In genomic region chr16:89246903-89247733, GRCh38 we compare ENCODE assay signal across 8 cellular contexts. TPM values are rescaled to one million over a fixed set of nuclear protein-coding genes. Genes with fewer than 3 reads are reported as not detected.
DNase-seq lines count a peak whose midpoint lies in the region; ATAC-seq lines count a peak whose summit lies in the region.

No MANE protein-coding gene starts in this region.

- CTCF ChIA-PET in activated naive CD4-positive, alpha-beta T cell treated with anti-CD3 and anti-CD28 coated beads, Interleukin-2, amount 10 ng/mL, durations not matched to agents 7 days and 5 days (lab: Charles Lee) = interaction anchor here (0.9 kb wide), 1 partner anchor 42 kb away, joined by 3 read pairs; no protein-coding TSS in a partner anchor

- H3K9me3 ChIP-seq in BLaER1 treated with 17β-estradiol and CSF1 and Interleukin-3, amounts not matched to agents 10 nM and 100 nM (replicated peaks in 1 of 11) = peaks cover 27 to 35% (median 30%) of the 10 kb centered on the region in 11 experiments
- H3K9me3 ChIP-seq in HUES6 (ENCODE audit: control insufficient read depth, insufficient read depth, low read depth, low read length) (peaks cover 7% of the 10 kb centered on the region; the same call in 1 of the 2 replicates), SJCRH30 (replicated peaks) (no peaks in the 10 kb centered on the region), subcutaneous abdominal adipose tissue (ENCODE audit: control insufficient read depth in 5 of 5, low read length in 5 of 5) (peaks cover 0 to 8% (median 0%) of the 10 kb centered on the region in 5 donors)

- H3K36me3 ChIP-seq in BLaER1 treated with 17β-estradiol and CSF1 and Interleukin-3, amounts not matched to agents 10 nM and 100 nM = peaks cover 0 to 7% (median 0%) of the 10 kb centered on the region in 11 experiments; a peak in 2 of 22 replicates
- no peaks in the 10 kb centered on the region for H3K36me3 ChIP-seq in HUES6 (ENCODE audit: control insufficient read depth, insufficient read depth, low read length)
- no peaks in the 10 kb centered on the region for H3K36me3 ChIP-seq in SJCRH30
- H3K36me3 ChIP-seq in subcutaneous abdominal adipose tissue (ENCODE audit: control insufficient read depth in 5 of 5, insufficient read depth in 5 of 5, low read length in 5 of 5) = no peaks in the 10 kb centered on the region

- H3K4me3 Mint-ChIP-seq in activated naive CD4-positive, alpha-beta T cell treated with anti-CD3 and anti-CD28 coated beads, Interleukin-2, amount 10 ng/mL, durations not matched to agents 7 days and 5 days = peak overlapping the region; percentile 70

- peaks cover 7% of the 10 kb centered on the region for H3K27me3 Mint-ChIP-seq in activated naive CD4-positive, alpha-beta T cell treated with anti-CD3 and anti-CD28 coated beads, Interleukin-2, amount 10 ng/mL, durations not matched to agents 7 days and 5 days

- peaks cover 27% of the 10 kb centered on the region for H3K4me1 Mint-ChIP-seq in activated naive CD4-positive, alpha-beta T cell treated with anti-CD3 and anti-CD28 coated beads, Interleukin-2, amount 10 ng/mL, durations not matched to agents 7 days and 5 days

- H3K4me1 ChIP-seq in BLaER1 treated with 17β-estradiol and CSF1 and Interleukin-3, amounts not matched to agents 10 nM and 100 nM = peaks cover 5 to 26% (median 12%) of the 10 kb centered on the region in 10 experiments; a peak in 19 of 20 replicates
- no peaks in the 10 kb centered on the region for H3K4me1 ChIP-seq in HUES6 (ENCODE audit: control insufficient read depth, insufficient read depth, low read length)
- H3K4me1 ChIP-seq in SJCRH30 = peaks cover 9% of the 10 kb centered on the region
- peaks cover 0 to 16% (median 9%) of the 10 kb centered on the region in 5 donors for H3K4me1 ChIP-seq in subcutaneous abdominal adipose tissue (ENCODE audit: control insufficient read depth in 5 of 5, insufficient read depth in 5 of 5, low read length in 5 of 5)

- H3K9me3 Mint-ChIP-seq in activated naive CD4-positive, alpha-beta T cell treated with anti-CD3 and anti-CD28 coated beads, Interleukin-2, amount 10 ng/mL, durations not matched to agents 7 days and 5 days = peaks cover 10% of the 10 kb centered on the region

- peak; percentile 78 for ATAC-seq in GM19438 (IDR thresholded peaks at IDR 0.05; ENCODE audit: low read depth, unreplicated experiment)

- peak; percentile 77 to 80 for DNase-seq in SJCRH30
- peak; percentile 95 for DNase-seq in activated naive CD4-positive, alpha-beta T cell treated with anti-CD3 and anti-CD28 coated beads, Interleukin-2, amount 10 ng/mL, durations not matched to agents 7 days and 5 days
- DNase-seq in globus pallidus (ENCODE audit: low spot score) = peak; percentile 76
- DNase-seq in occipital lobe (lab: John Stamatoyannopoulos, UW) = peak; percentile 88

- H3K4me3 ChIP-seq in BLaER1 treated with 17β-estradiol and CSF1 and Interleukin-3, amounts not matched to agents 10 nM and 100 nM = peak overlapping the region; percentile 52 to 69 (median 60)
- H3K4me3 ChIP-seq in HUES6 (ENCODE audit: low read depth, low read length) (peak overlapping the region; percentile 68), SJCRH30 (peak overlapping the region; percentile 62), subcutaneous abdominal adipose tissue (ENCODE audit: low read depth in 1 of 5, low read length in 5 of 5) (peak overlapping the region in 4 of 5 donors; percentile 28 to 54 (median 44))

- peaks cover 8% of the 10 kb centered on the region for H3K36me3 Mint-ChIP-seq in activated naive CD4-positive, alpha-beta T cell treated with anti-CD3 and anti-CD28 coated beads, Interleukin-2, amount 10 ng/mL, durations not matched to agents 7 days and 5 days

- peak overlapping the region; percentile 25 to 66 (median 56); a peak in 15 of 22 replicates for H3K9ac ChIP-seq in BLaER1 treated with 17β-estradiol and CSF1 and Interleukin-3, amounts not matched to agents 10 nM and 100 nM
- H3K9ac ChIP-seq in HUES6 (ENCODE audit: low read length) = peak overlapping the region; percentile 73
- peak overlapping the region in 2 of 5 donors; percentile 39 to 47 for H3K9ac ChIP-seq in subcutaneous abdominal adipose tissue (ENCODE audit: low read length in 5 of 5)

- H4K20me1 ChIP-seq in BLaER1 treated with 17β-estradiol and CSF1 and Interleukin-3, amounts not matched to agents 10 nM and 100 nM = no peaks in the 10 kb centered on the region

- peak overlapping the region; percentile 24 for H3K27ac Mint-ChIP-seq in activated naive CD4-positive, alpha-beta T cell treated with anti-CD3 and anti-CD28 coated beads, Interleukin-2, amount 10 ng/mL, durations not matched to agents 7 days and 5 days

- peak overlapping the region; percentile 69 to 96 (median 81) for H3K4me2 ChIP-seq in BLaER1 treated with 17β-estradiol and CSF1 and Interleukin-3, amounts not matched to agents 10 nM and 100 nM

- H3K27ac ChIP-seq in BLaER1 treated with 17β-estradiol and CSF1 and Interleukin-3, amounts not matched to agents 10 nM and 100 nM = peak overlapping the region in 5 of 11 experiments; percentile 13 to 47 (median 32); a peak in 6 of 22 replicates
- H3K27ac ChIP-seq in HUES6 (ENCODE audit: low read depth, low read length) (no peak overlapping the region), SJCRH30 (peak overlapping the region; percentile 42), subcutaneous abdominal adipose tissue (ENCODE audit: low read depth, low read length) (no peak overlapping the region)

- peaks cover 0 to 4% (median 0%) of the 10 kb centered on the region in 11 experiments; a peak in 1 of 22 replicates for H3K27me3 ChIP-seq in BLaER1 treated with 17β-estradiol and CSF1 and Interleukin-3, amounts not matched to agents 10 nM and 100 nM
- H3K27me3 ChIP-seq in HUES6 (ENCODE audit: control insufficient read depth, insufficient read depth, low read length) = peaks cover 22% of the 10 kb centered on the region
- H3K27me3 ChIP-seq in SJCRH30 = no peaks in the 10 kb centered on the region
- H3K27me3 ChIP-seq in subcutaneous abdominal adipose tissue (ENCODE audit: control insufficient read depth in 5 of 5, insufficient read depth in 4 of 5, low read length in 5 of 5) = peaks cover 0 to 3% (median 0%) of the 10 kb centered on the region in 5 donors

RNA-seq across cellular contexts. Expression of gene ZNF778, which starts 29.6 kb away (rescaled TPM):
- 24.1 and 33.5 TPM in 2 replicates for total RNA-seq in SJCRH30 (2014; rRNA removed; shearing (Covaris generic))
- 17.3 TPM for total RNA-seq in occipital lobe

RNA-seq across cellular contexts. Expression of gene SLC22A31, which starts 46.8 kb away (rescaled TPM):
- 0.18 TPM in 1 of 2 replicates, not detected in the other for total RNA-seq in SJCRH30 (2014; rRNA removed; shearing (Covaris generic))
- total RNA-seq in occipital lobe = not detected
